ENCODE assay signal across 8 cellular contexts in the genomic region with DNA sequence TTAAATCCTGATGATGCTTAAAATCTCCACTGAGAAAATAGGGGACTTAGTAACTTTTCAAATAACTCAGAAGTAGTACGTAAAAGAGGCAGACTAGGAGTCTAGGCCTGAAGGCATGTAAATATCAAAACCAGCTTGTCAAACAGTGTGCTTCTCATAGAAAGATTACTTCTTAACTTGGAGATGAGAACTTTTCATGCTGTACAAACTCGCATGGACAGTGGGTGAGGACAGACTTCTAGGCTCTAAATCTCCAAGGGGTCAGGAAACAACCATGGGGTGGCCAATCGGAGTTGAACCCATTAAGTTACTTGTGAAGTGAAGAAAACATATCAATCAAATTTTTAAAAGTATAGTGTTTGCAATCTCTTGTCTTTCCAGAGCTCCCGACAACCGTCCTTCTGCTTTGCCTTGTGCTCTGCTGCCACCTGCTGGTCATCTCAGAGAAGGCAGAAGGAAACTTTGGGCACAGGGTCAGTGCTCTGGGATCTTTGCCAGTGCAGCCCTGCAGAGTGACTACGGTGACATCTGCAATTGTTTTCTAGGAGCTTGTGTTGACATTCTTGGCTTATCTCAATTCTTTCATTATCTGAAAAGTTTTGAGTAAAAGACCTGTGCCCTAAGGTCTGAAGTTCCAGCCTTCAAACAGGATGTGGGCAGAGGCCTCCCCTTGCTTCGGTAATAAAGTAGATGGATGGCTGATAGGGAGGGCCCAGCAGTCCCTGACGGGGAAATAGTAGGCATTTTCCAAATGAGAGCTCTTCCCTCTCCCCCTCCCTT.
A peak's percentile ranks its signal among the peaks of the same experiment; 100 is the strongest.
DNase-seq lines count a peak whose midpoint lies in the region; ATAC-seq and TF ChIP-seq lines count a peak whose summit lies in the region.

No MANE protein-coding gene starts in this region.

- H3K4me3 ChIP-seq in DND-41 (ENCODE audit: low read depth in 1 of 2, low read length in 2 of 2) (no peak overlapping the region), LNCaP clone FGC (ENCODE audit: low read depth, low read length) (no peak overlapping the region), thyroid gland (replicated peaks in 1 of 3) (no peak overlapping the region)

- no peak for TF ChIP-seq POLR2A in thyroid gland (IDR thresholded peaks at IDR 0.05)

- peaks cover 5% of the 10 kb centered on the region for H3K36me3 Mint-ChIP-seq in osteocyte (ENCODE audit: unreplicated experiment)

- H3K79me2 ChIP-seq in DND-41 (ENCODE audit: insufficient read depth, low read length), result no peaks in the 10 kb centered on the region

- no peak overlapping the region for H3K27ac ChIP-seq in DND-41 (ENCODE audit: low read length)
- H3K27ac ChIP-seq in thyroid gland, result no peak overlapping the region

- H3K4me3 Mint-ChIP-seq in osteocyte (ENCODE audit: unreplicated experiment), result no peak overlapping the region

- peak; percentile 89 for ATAC-seq in DND-41 (ENCODE audit: insufficient read depth, low read depth)
- peak; percentile 87 for ATAC-seq in GM21786 (IDR thresholded peaks at IDR 0.05; ENCODE audit: unreplicated experiment)

- H3K9ac ChIP-seq in DND-41 (ENCODE audit: low read depth, low read length), result no peak overlapping the region

- peaks cover 4% of the 10 kb centered on the region for H3K9me3 Mint-ChIP-seq in osteocyte (ENCODE audit: unreplicated experiment)

- peaks cover 24% of the 10 kb centered on the region for H3K27me3 Mint-ChIP-seq in osteocyte (ENCODE audit: unreplicated experiment)

- DNase-seq in DND-41, result peak; percentile 77
- peak; percentile 38 for DNase-seq in LNCaP clone FGC (ENCODE audit: low read depth)
- peak; percentile 49 for DNase-seq in SHP77 treated with DMSO at 0.1 percent for 48 hours (lab: John Stamatoyannopoulos, UW)
- DNase-seq in activated gamma-delta T cell treated with anti-CD3 and anti-CD28 coated beads, Interleukin-2, amount 50 U/mL, for 16 hours (ENCODE audit: low read depth), result peak; percentile 68
- peak; percentile 85 for DNase-seq in globus pallidus (ENCODE audit: low spot score)
- DNase-seq in osteocyte (ENCODE audit: extremely low spot score, unreplicated experiment), result peak; percentile 92
- peak; percentile 85 to 91 for DNase-seq in thyroid gland

- WGBS in thyroid gland, 2 donors, result 17 to 21% methylated on average over 8 of the region's 8 CpGs

- no peaks in the 10 kb centered on the region for H3K27me3 ChIP-seq in DND-41 (ENCODE audit: insufficient read depth, low read length, poor library complexity)
- no peaks in the 10 kb centered on the region for H3K27me3 ChIP-seq in thyroid gland

- H3K27ac Mint-ChIP-seq in osteocyte (ENCODE audit: unreplicated experiment), result no peak overlapping the region

- H3K36me3 ChIP-seq in DND-41 (ENCODE audit: insufficient read depth, low read length) (no peaks in the 10 kb centered on the region), thyroid gland (no peaks in the 10 kb centered on the region)

- no peaks in the 10 kb centered on the region for H4K20me1 ChIP-seq in DND-41 (ENCODE audit: insufficient read depth, low read length)

- TF ChIP-seq CTCF in DND-41 (IDR thresholded peaks at IDR 0.05; ENCODE audit: borderline replicate concordance, extremely low read depth, low read length, poor library complexity, severe bottlenecking) (peak; percentile 97), LNCaP clone FGC (IDR thresholded peaks at IDR 0.05; ENCODE audit: control insufficient read depth, extremely low read depth, insufficient read depth) (peak; percentile 95), osteocyte (IDR thresholded peaks at IDR 0.05) (peak; percentile 98), thyroid gland (IDR thresholded peaks at IDR 0.05) (peak; percentile 91 to 96 (median 94))

- intact Hi-C loops in thyroid gland (cut with DNase I), result no loop called here

- H3K9me3 ChIP-seq in DND-41 (ENCODE audit: insufficient read depth, low read length, severe bottlenecking) (no peaks in the 10 kb centered on the region), thyroid gland (no peaks in the 10 kb centered on the region)

- H2AFZ ChIP-seq in DND-41 (ENCODE audit: low read depth, low read length), result no peak overlapping the region

- H3K4me2 ChIP-seq in DND-41 (ENCODE audit: insufficient read depth, low read length), result peak overlapping the region; percentile 39; the same call in 1 of the 2 replicates

- H3K4me1 ChIP-seq in DND-41 (ENCODE audit: insufficient read depth, low read length) (peaks cover 12% of the 10 kb centered on the region), thyroid gland (peaks cover 0 to 3% of the 10 kb centered on the region in 2 donors)

- peaks cover 5% of the 10 kb centered on the region for H3K4me1 Mint-ChIP-seq in osteocyte (ENCODE audit: unreplicated experiment)

Comparison
In these comparisons a context has a peak if more than half of its experiments do, and no peak if none do; other contexts are left out.
1. DNase-seq: peak in every context shown above with its lines; median percentile 92 in osteocyte; 88 in thyroid gland; 85 in globus pallidus; 77 in DND-41; 68 in activated gamma-delta T cell treated with anti-CD3 and anti-CD28 coated beads, Interleukin-2, amount 50 U/mL, for 16 hours; 49 in SHP77 treated with DMSO at 0.1 percent for 48 hours; 38 in LNCaP clone FGC.